Comparison of ENCODE assay signal across 13 cellular contexts in the genomic region with DNA sequence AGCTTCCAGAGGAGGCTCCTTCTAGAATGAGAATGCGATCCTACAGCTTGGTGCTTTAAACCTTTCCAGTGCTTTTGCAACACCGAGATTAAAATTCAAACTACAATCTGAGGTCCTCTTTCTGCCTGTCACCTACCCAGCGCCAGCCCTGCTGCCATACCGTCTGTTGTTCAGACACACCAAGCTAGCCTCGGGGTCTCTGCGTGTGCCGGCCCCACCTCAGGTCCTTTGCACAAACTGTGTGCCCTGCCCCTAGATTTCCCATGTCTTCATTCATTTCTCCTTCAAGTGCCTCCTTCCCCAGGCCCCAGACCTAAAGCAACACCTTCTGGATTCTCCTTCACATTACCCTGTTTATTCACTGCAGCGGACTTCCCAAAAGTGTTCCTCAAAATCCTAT. TPM values are rescaled to one million over a fixed set of nuclear protein-coding genes. Genes with fewer than 3 reads are reported as not detected.
DNase-seq lines count a peak whose midpoint lies in the region; ATAC-seq and TF ChIP-seq lines count a peak whose summit lies in the region.
"Had no signal": no experiment of that assay in that cellular context is flagged by ENCODE, and none has a peak within 500 bp of the region (broad histone marks: within the 10 kb centered on the region; RNA-seq: fewer than 3 reads in every experiment).

No MANE protein-coding gene starts in this region.

- H3K27me3 ChIP-seq in DOHH2 (ENCODE audit: control insufficient read depth, low read length), result no peaks in the 10 kb centered on the region
- no peaks in the 10 kb centered on the region for H3K27me3 ChIP-seq in upper lobe of left lung
- H3K27me3 ChIP-seq: BE2C had no signal

- peaks cover 0 to 3% (median 0%) of the 10 kb centered on the region in 7 donors for H3K9me3 Mint-ChIP-seq in CD14-positive monocyte
- H3K9me3 Mint-ChIP-seq in natural killer cell treated with Interleukin-12 subunit alpha and Interleukin-12 subunit beta and Interleukin-15 and Interleukin-18, amount 100 ng/mL, for 72 hours, result no peaks in the 10 kb centered on the region

- no peaks in the 10 kb centered on the region for H3K9me2 ChIP-seq in DOHH2 (replicated peaks; ENCODE audit: control insufficient read depth, low read length)

- H3K79me2 ChIP-seq in DOHH2 (ENCODE audit: control insufficient read depth, low read length), result peaks cover 24% of the 10 kb centered on the region

- H4K20me1 ChIP-seq in DOHH2 (ENCODE audit: control insufficient read depth, insufficient read depth, low read depth, low read length), result peaks cover 25% of the 10 kb centered on the region

- H3K36me3 Mint-ChIP-seq in CD14-positive monocyte, result peaks cover 56 to 79% of the 10 kb centered on the region in 2 donors
- H3K36me3 Mint-ChIP-seq in T-helper 17 cell (ENCODE audit: low read depth), result peaks cover 4% of the 10 kb centered on the region
- peaks cover 27% of the 10 kb centered on the region for H3K36me3 Mint-ChIP-seq in natural killer cell treated with Interleukin-12 subunit alpha and Interleukin-12 subunit beta and Interleukin-15 and Interleukin-18, amount 100 ng/mL, for 72 hours

- H3K4me3 Mint-ChIP-seq in CD14-positive monocyte, result peak overlapping the region in 1 of 2 donors; percentile 17
- H3K4me3 Mint-ChIP-seq in T-helper 17 cell, result no peak overlapping the region
- H3K4me3 Mint-ChIP-seq in natural killer cell treated with Interleukin-12 subunit alpha and Interleukin-12 subunit beta and Interleukin-15 and Interleukin-18, amount 100 ng/mL, for 72 hours, result no peak overlapping the region

- peak overlapping the region; percentile 32 for H3K4me2 ChIP-seq in DOHH2 (ENCODE audit: low read length)

- H3K9me3 ChIP-seq in DOHH2 (ENCODE audit: control insufficient read depth, insufficient read depth, low read length), result peaks cover 3% of the 10 kb centered on the region; the same call in 1 of the 2 replicates
- H3K9me3 ChIP-seq in T-helper 17 cell (ENCODE audit: control insufficient read depth, low read length, poor library complexity, severe bottlenecking), result no peaks in the 10 kb centered on the region
- H3K9me3 ChIP-seq in upper lobe of left lung, result no peaks in the 10 kb centered on the region
- H3K9me3 ChIP-seq: BE2C had no signal

- no peak for DNase-seq in CD14-positive monocyte (ENCODE audit: low spot score)
- no peak for DNase-seq in T-helper 17 cell
- DNase-seq in natural killer cell treated with Interleukin-12 subunit alpha and Interleukin-12 subunit beta and Interleukin-15 and Interleukin-18, amount 100 ng/mL, for 72 hours (ENCODE audit: low spot score), result no peak
- DNase-seq in upper lobe of left lung, result no peak
- no peak for DNase-seq in caudate nucleus (lab: John Stamatoyannopoulos, UW)
- no peak for DNase-seq in foreskin melanocyte
- DNase-seq: BE2C, DMS 273 treated with DMSO at 0.1 percent for 48 hours, NCI-H1436 treated with DMSO at 0.1 percent for 48 hours, NCI-H2081, NCI-H510A treated with DMSO at 0.1 percent for 48 hours had no signal

- H3K27me3 Mint-ChIP-seq in CD14-positive monocyte (ENCODE audit: low read depth in 3 of 3) (peaks cover 0 to 2% (median 0%) of the 10 kb centered on the region in 3 donors), T-helper 17 cell (no peaks in the 10 kb centered on the region)
- H3K27me3 Mint-ChIP-seq in natural killer cell treated with Interleukin-12 subunit alpha and Interleukin-12 subunit beta and Interleukin-15 and Interleukin-18, amount 100 ng/mL, for 72 hours, result no peaks in the 10 kb centered on the region

- H3K4me1 ChIP-seq in DOHH2 (ENCODE audit: control insufficient read depth, low read length) (peaks cover 52% of the 10 kb centered on the region), upper lobe of left lung (no peaks in the 10 kb centered on the region)
- H3K4me1 ChIP-seq: BE2C had no signal

- peak overlapping the region in 6 of 7 donors; percentile 13 to 80 (median 53) for H3K27ac Mint-ChIP-seq in CD14-positive monocyte
- H3K27ac Mint-ChIP-seq in T-helper 17 cell, result peak overlapping the region; percentile 85
- H3K27ac Mint-ChIP-seq in natural killer cell treated with Interleukin-12 subunit alpha and Interleukin-12 subunit beta and Interleukin-15 and Interleukin-18, amount 100 ng/mL, for 72 hours, result peak overlapping the region; percentile 66 to 85

- H3K27ac ChIP-seq in DOHH2 (ENCODE audit: low read depth, low read length) (0 out of 2 replicates have a peak overlapping the region, but pooled peaks have one; percentile 26), upper lobe of left lung (no peak overlapping the region), caudate nucleus (ENCODE audit: low read depth, low read length) (no peak overlapping the region)

- no peak for ATAC-seq in T-helper 17 cell
- ATAC-seq in natural killer cell treated with Interleukin-12 subunit alpha and Interleukin-12 subunit beta and Interleukin-15 and Interleukin-18, amount 100 ng/mL, for 72 hours, result no peak
- no peak for ATAC-seq in upper lobe of left lung (ENCODE audit: low FRiP score in 2 of 2)

- 94 to 99% methylated on average over 8 of the region's 8 CpGs for WGBS in upper lobe of left lung, 2 donors

- no peak for TF ChIP-seq EP300 in upper lobe of left lung (IDR thresholded peaks at IDR 0.05)

- no peak for TF ChIP-seq CTCF in CD14-positive monocyte (IDR thresholded peaks at IDR 0.05)
- no peak for TF ChIP-seq CTCF in DOHH2 (IDR thresholded peaks at IDR 0.05; ENCODE audit: low read depth, low read length, poor library complexity, severe bottlenecking)
- TF ChIP-seq CTCF in upper lobe of left lung (IDR thresholded peaks at IDR 0.05), result no peak

- H3K36me3 ChIP-seq in DOHH2 (ENCODE audit: control insufficient read depth, low read length), result peaks cover 83% of the 10 kb centered on the region
- H3K36me3 ChIP-seq in upper lobe of left lung, result peaks cover 0 to 14% (median 4%) of the 10 kb centered on the region in 4 donors
- H3K36me3 ChIP-seq: BE2C had no signal

- peaks cover 23% of the 10 kb centered on the region for H3F3A ChIP-seq in DOHH2 (ENCODE audit: control insufficient read depth, insufficient read depth)

- no peak overlapping the region for H3K4me3 ChIP-seq in DOHH2 (ENCODE audit: low read length)
- H3K4me3 ChIP-seq in upper lobe of left lung, result no peak overlapping the region

- intact Hi-C loops in CD14-positive monocyte (cut with micrococcal nuclease), result no loop called here

- H3K4me1 Mint-ChIP-seq in CD14-positive monocyte (peaks cover 66% of the 10 kb centered on the region), T-helper 17 cell (peaks cover 9% of the 10 kb centered on the region)
- H3K4me1 Mint-ChIP-seq in natural killer cell treated with Interleukin-12 subunit alpha and Interleukin-12 subunit beta and Interleukin-15 and Interleukin-18, amount 100 ng/mL, for 72 hours (ENCODE audit: low read depth in 2 of 2), result peaks cover 19 to 31% of the 10 kb centered on the region in 2 donors

- TF ChIP-seq POLR2A in upper lobe of left lung (IDR thresholded peaks at IDR 0.05), result no peak

RNA-seq across cellular contexts. Expression of a gene that starts 11.1 kb away (rescaled TPM):
- 10 to 100 TPM; 13.8 to 16.7 TPM for polyA plus RNA-seq in CD14-positive monocyte
- total RNA-seq in T-helper 17 cell (10 to 100 TPM; 27.7 to 31.8 TPM), upper lobe of left lung (10 to 100 TPM in 2 of 6 donors, 1 to 10 TPM in 4; 5.9 to 12.6 (median 8.2) TPM)
- total RNA-seq in natural killer cell treated with Interleukin-12 subunit alpha and Interleukin-12 subunit beta and Interleukin-15 and Interleukin-18, amount 100 ng/mL, for 72 hours, result 100 to 1,000 TPM; 135 to 188 TPM

RNA-seq across cellular contexts. Expression of a gene that starts 18.8 kb away (rescaled TPM):
- polyA plus RNA-seq in CD14-positive monocyte, result not detected
- total RNA-seq in T-helper 17 cell (not detected), upper lobe of left lung (not detected)
- 1 to 10 TPM in 1 of 2 donors, not detected in 1; 1.4 TPM for total RNA-seq in natural killer cell treated with Interleukin-12 subunit alpha and Interleukin-12 subunit beta and Interleukin-15 and Interleukin-18, amount 100 ng/mL, for 72 hours
- total RNA-seq: H1 had no signal
- polyA plus RNA-seq: H1 had no signal

RNA-seq across cellular contexts. Expression of a gene that starts 30.7 kb away (rescaled TPM):
- 100 to 1,000 TPM; 219 to 245 TPM for polyA plus RNA-seq in CD14-positive monocyte
- 10 to 100 TPM; 33.7 to 48.8 TPM for total RNA-seq in T-helper 17 cell
- 10 to 100 TPM; 46.7 to 60.8 TPM for total RNA-seq in natural killer cell treated with Interleukin-12 subunit alpha and Interleukin-12 subunit beta and Interleukin-15 and Interleukin-18, amount 100 ng/mL, for 72 hours
- 10 to 100 TPM; 47.1 to 84.8 (median 58.5) TPM for total RNA-seq in upper lobe of left lung

RNA-seq across cellular contexts. Expression of a gene that starts 42.9 kb away (rescaled TPM):
- polyA plus RNA-seq in CD14-positive monocyte, result 100 to 1,000 TPM; 109 to 124 TPM
- 100 to 1,000 TPM in 1 of 2 donors, 10 to 100 TPM in 1; 97.5 to 105 TPM for total RNA-seq in T-helper 17 cell
- 100 to 1,000 TPM; 166 to 260 TPM for total RNA-seq in natural killer cell treated with Interleukin-12 subunit alpha and Interleukin-12 subunit beta and Interleukin-15 and Interleukin-18, amount 100 ng/mL, for 72 hours
- 100 to 1,000 TPM in 1 of 6 donors, 10 to 100 TPM in 5; 29.3 to 117 (median 60.6) TPM for total RNA-seq in upper lobe of left lung

RNA-seq across cellular contexts. Expression of a gene that starts 43.2 kb away (rescaled TPM):
- 100 to 1,000 TPM; 133 to 134 TPM for polyA plus RNA-seq in CD14-positive monocyte
- 10 to 100 TPM; 91.8 to 98.5 TPM for total RNA-seq in T-helper 17 cell
- 100 to 1,000 TPM; 115 to 145 TPM for total RNA-seq in natural killer cell treated with Interleukin-12 subunit alpha and Interleukin-12 subunit beta and Interleukin-15 and Interleukin-18, amount 100 ng/mL, for 72 hours
- 10 to 100 TPM; 45.7 to 87.7 (median 62.5) TPM for total RNA-seq in upper lobe of left lung

Comparison
In these comparisons a context has a peak if more than half of its experiments do, and no peak if none do; other contexts are left out.
1. RNA of a gene that starts 11.1 kb away (total RNA-seq): 135 to 188 TPM in natural killer cell treated with Interleukin-12 subunit alpha and Interleukin-12 subunit beta and Interleukin-15 and Interleukin-18, amount 100 ng/mL, for 72 hours; 27.7 to 31.8 TPM in T-helper 17 cell and 5.9 to 12.6 TPM in upper lobe of left lung; every median in the first group is over 4 times any median in the second.
2. Peak in every context shown above with its lines, with median percentiles within 50 percentile points of each other: H3K27ac Mint-ChIP-seq.